24 cellular contexts compared by ENCODE assay signal in genomic region chr10:73239908-73240307, GRCh38. TPM values are rescaled to one million over a fixed set of nuclear protein-coding genes. Genes with fewer than 3 reads are reported as not detected.
DNase-seq lines count a peak whose midpoint lies in the region; ATAC-seq and TF ChIP-seq lines count a peak whose summit lies in the region.
"Had no signal": no experiment of that assay in that cellular context is flagged by ENCODE, and none has a peak within 500 bp of the region (broad histone marks: within the 10 kb centered on the region; RNA-seq: fewer than 3 reads in every experiment).

No MANE protein-coding gene starts in this region.

- H3K4me3 Mint-ChIP-seq in MCF 10A (ENCODE audit: unreplicated experiment): no peak overlapping the region
- no peak overlapping the region for H3K4me3 Mint-ChIP-seq in endodermal cell
- no peak overlapping the region for H3K4me3 Mint-ChIP-seq in type B pancreatic cell
- H3K4me3 Mint-ChIP-seq: CD14-positive monocyte; CD4-positive, alpha-beta T cell; CD8-positive, alpha-beta memory T cell; GM23338; H9; HFFc6 had no signal

- BruUV-seq in MCF 10A (replicated peaks; lab: Mats Ljungman, UMichigan): no TSS peak
- BruUV-seq in mammary epithelial cell (replicated peaks; lab: Mats Ljungman, UMichigan): no TSS peak

- H3K27ac Mint-ChIP-seq in MCF 10A (ENCODE audit: low read depth, unreplicated experiment) (peak overlapping the region; percentile 31), endodermal cell (peak overlapping the region; percentile 21), type B pancreatic cell (peak overlapping the region; percentile 70)
- H3K27ac Mint-ChIP-seq: CD14-positive monocyte; CD4-positive, alpha-beta T cell; GM23338; H9; HFFc6 had no signal

- in situ Hi-C loops in mammary epithelial cell (cut with MboI; ENCODE audit: low sequenced_read_pairs in 2 of 2): no loop called here

- DNase-seq in MCF 10A (ENCODE audit: unreplicated experiment) (no peak), mammary epithelial cell (no peak), endodermal cell (no peak), type B pancreatic cell (ENCODE audit: extremely low spot score, unreplicated experiment) (no peak), SKM-1 treated with dmso at 0.1 percent for 144 hours (lab: John Stamatoyannopoulos, UW; ENCODE audit: unreplicated experiment) (no peak)
- DNase-seq: 8988T; ACHN; AML-193; BE2C; CD4-positive, alpha-beta T cell; CD8-positive, alpha-beta memory T cell; DMS 273 treated with DMSO at 0.1 percent for 48 hours; DMS79; EL; GDM1; H9; HFFc6 had no signal

- H3K9ac ChIP-seq in mammary epithelial cell (ENCODE audit: insufficient read depth, low read length): no peak overlapping the region
- no peak overlapping the region for H3K9ac ChIP-seq in endodermal cell (ENCODE audit: extremely low read depth, low read length, poor library complexity, severe bottlenecking)
- H3K9ac ChIP-seq: BLaER1 treated with 17β-estradiol and CSF1 and Interleukin-3, amounts not matched to agents 10 nM and 100 nM had no signal

- no peaks in the 10 kb centered on the region for H3K9me3 ChIP-seq in mammary epithelial cell (replicated peaks; ENCODE audit: insufficient read depth, low read length)
- no peaks in the 10 kb centered on the region for H3K9me3 ChIP-seq in endodermal cell (ENCODE audit: control insufficient read depth, low read length)
- H3K9me3 ChIP-seq: A549; BE2C; BLaER1 treated with 17β-estradiol and CSF1 and Interleukin-3, amounts not matched to agents 10 nM and 100 nM had no signal

- CTCF ChIA-PET in MCF 10A (lab: Yijun Ruan, JAX): interaction anchor here (0.6 to 1.0 kb wide), 2 partner anchors 10 to 1464 kb away, joined by 3 to 4 read pairs; no protein-coding TSS in a partner anchor
- CTCF ChIA-PET in mammary epithelial cell (lab: Charles Lee; ENCODE audit: low non-redundant PET): no interaction called here

- no peak overlapping the region for H3K4me3 ChIP-seq in mammary epithelial cell (replicated peaks in 1 of 3; ENCODE audit: insufficient read depth in 1 of 3, low read depth in 2 of 3, low read length in 3 of 3)
- no peak overlapping the region for H3K4me3 ChIP-seq in endodermal cell (ENCODE audit: low read length)
- H3K4me3 ChIP-seq: A549; BLaER1 treated with 17β-estradiol and CSF1 and Interleukin-3, amounts not matched to agents 10 nM and 100 nM; GM12878; GM23338 had no signal

- dilution Hi-C loops in mammary epithelial cell (cut with HindIII; ENCODE audit: low sequenced_read_pairs): no loop called here

- no peaks in the 10 kb centered on the region for H3K27me3 ChIP-seq in mammary epithelial cell (ENCODE audit: insufficient read depth, low read length)
- H3K27me3 ChIP-seq in endodermal cell (ENCODE audit: control insufficient read depth, insufficient read depth, low read length, poor library complexity, severe bottlenecking): no peaks in the 10 kb centered on the region
- H3K27me3 ChIP-seq: BE2C; BLaER1 treated with 17β-estradiol and CSF1 and Interleukin-3, amounts not matched to agents 10 nM and 100 nM had no signal

- intact Hi-C loops in MCF 10A (cut with micrococcal nuclease): no loop called here
- intact Hi-C loops in mammary epithelial cell (cut with micrococcal nuclease): no loop called here

- TF ChIP-seq CTCF in MCF 10A (IDR thresholded peaks at IDR 0.05; ENCODE audit: unreplicated experiment): no peak
- TF ChIP-seq CTCF in mammary epithelial cell (conservative IDR thresholded peaks at IDR 0.05 in 1 of 2, IDR thresholded peaks at IDR 0.05 in 1 of 2; ENCODE audit: extremely low read depth in 1 of 2, insufficient read depth in 1 of 2, low read depth in 1 of 2, low read length in 2 of 2): no peak
- no peak for TF ChIP-seq CTCF in endodermal cell (conservative IDR thresholded peaks at IDR 0.05)
- TF ChIP-seq CTCF in type B pancreatic cell (conservative IDR thresholded peaks at IDR 0.05): no peak

- H3K9me3 Mint-ChIP-seq in MCF 10A (ENCODE audit: unreplicated experiment) (no peaks in the 10 kb centered on the region), endodermal cell (no peaks in the 10 kb centered on the region), type B pancreatic cell (no peaks in the 10 kb centered on the region)
- H3K9me3 Mint-ChIP-seq: CD14-positive monocyte; CD4-positive, alpha-beta T cell; CD8-positive, alpha-beta memory T cell; GM23338; H9; HFFc6 had no signal

- POLR2A ChIA-PET in MCF 10A (lab: Yijun Ruan, JAX): no interaction called here

- WGBS in mammary epithelial cell (ENCODE audit: low coverage, missing lambda C conversion rate): 72% methylated on average over 2 of the region's 2 CpGs
- 83 to 85% methylated on average over 2 of the region's 2 CpGs for WGBS in endodermal cell (ENCODE audit: insufficient coverage in 1 of 2, insufficient read length in 1 of 2), 2 experiments

- peaks cover 13% of the 10 kb centered on the region for H3K4me1 ChIP-seq in mammary epithelial cell (ENCODE audit: insufficient read depth, low read length)
- peaks cover 5% of the 10 kb centered on the region for H3K4me1 ChIP-seq in endodermal cell (ENCODE audit: control insufficient read depth, insufficient read depth, low read length)
- H3K4me1 ChIP-seq: BE2C had no signal

- H2AFZ ChIP-seq in mammary epithelial cell (ENCODE audit: low read depth, low read length): no peak overlapping the region
- H2AFZ ChIP-seq: GM23338 had no signal

- no peaks in the 10 kb centered on the region for H3K27me3 Mint-ChIP-seq in MCF 10A (ENCODE audit: insufficient read depth, unreplicated experiment)
- no peaks in the 10 kb centered on the region for H3K27me3 Mint-ChIP-seq in endodermal cell (ENCODE audit: insufficient read depth)
- no peaks in the 10 kb centered on the region for H3K27me3 Mint-ChIP-seq in type B pancreatic cell
- H3K27me3 Mint-ChIP-seq: CD4-positive, alpha-beta T cell; CD8-positive, alpha-beta memory T cell had no signal

- H3K4me2 ChIP-seq in mammary epithelial cell (ENCODE audit: insufficient read depth, low read depth, low read length): no peak overlapping the region
- H3K4me2 ChIP-seq: A549; BLaER1 treated with 17β-estradiol and CSF1 and Interleukin-3, amounts not matched to agents 10 nM and 100 nM; GM23338 had no signal

- peaks cover 33% of the 10 kb centered on the region for H3K79me2 ChIP-seq in mammary epithelial cell (ENCODE audit: insufficient read depth, low read length)

- peaks cover 9% of the 10 kb centered on the region for H3K4me1 Mint-ChIP-seq in MCF 10A (ENCODE audit: insufficient read depth, unreplicated experiment)
- H3K4me1 Mint-ChIP-seq in endodermal cell: peaks cover 5% of the 10 kb centered on the region
- peaks cover 6% of the 10 kb centered on the region for H3K4me1 Mint-ChIP-seq in type B pancreatic cell (ENCODE audit: unreplicated experiment)

- ATAC-seq in GM21825 (IDR thresholded peaks at IDR 0.05; ENCODE audit: unreplicated experiment): no peak
- ATAC-seq: A549, GM12878, GM23338, HCT116 had no signal

- H3K36me3 Mint-ChIP-seq in MCF 10A (ENCODE audit: insufficient read depth, unreplicated experiment): peaks cover 69% of the 10 kb centered on the region
- peaks cover 71% of the 10 kb centered on the region for H3K36me3 Mint-ChIP-seq in endodermal cell (ENCODE audit: low read depth)
- H3K36me3 Mint-ChIP-seq in type B pancreatic cell: peaks cover 16% of the 10 kb centered on the region

- H3K27ac ChIP-seq in mammary epithelial cell (ENCODE audit: insufficient read depth, low read depth, low read length) (no peak overlapping the region), endodermal cell (ENCODE audit: low read depth, low read length) (no peak overlapping the region)
- H3K27ac ChIP-seq: A549; BLaER1 treated with 17β-estradiol and CSF1 and Interleukin-3, amounts not matched to agents 10 nM and 100 nM had no signal

- no peaks in the 10 kb centered on the region for H4K20me1 ChIP-seq in mammary epithelial cell (ENCODE audit: insufficient read depth, low read length)

- H3K36me3 ChIP-seq in mammary epithelial cell (ENCODE audit: insufficient read depth, low read length): peaks cover 29% of the 10 kb centered on the region
- H3K36me3 ChIP-seq in endodermal cell (ENCODE audit: control insufficient read depth, insufficient read depth, low read length): peaks cover 93% of the 10 kb centered on the region

RNA-seq across cellular contexts. Expression of gene DNAJC9, which starts 7.1 kb away (rescaled TPM):
- total RNA-seq in MCF 10A (2022): 33.1 and 35.1 TPM in 2 replicates
- 10 to 100 TPM; 19.5 to 38.7 TPM for total RNA-seq in mammary epithelial cell
- polyA plus RNA-seq in mammary epithelial cell: 32.0 TPM
- polyA minus RNA-seq in mammary epithelial cell: 19.1 TPM
- 10 to 100 TPM; 33.3 to 37.1 TPM for total RNA-seq in endodermal cell
- polyA plus RNA-seq in endodermal cell (2013, experiment 1 of 2): 38.7 TPM
- 39.2 TPM for polyA plus RNA-seq in endodermal cell (2013, experiment 2 of 2)
- 28.6 and 41.8 TPM in 2 replicates for total RNA-seq in type B pancreatic cell (ENCODE audit: low replicate concordance)

RNA-seq across cellular contexts. Expression of gene MRPS16, which starts 12.5 kb away (rescaled TPM):
- total RNA-seq in MCF 10A (2022) (203 and 247 TPM in 2 replicates), mammary epithelial cell (100 to 1,000 TPM in 1 of 2 donors, 10 to 100 TPM in 1; 87.5 to 127 TPM), endodermal cell (100 to 1,000 TPM in 1 of 2 donors, 10 to 100 TPM in 1; 100.0 to 104 TPM), type B pancreatic cell (ENCODE audit: low replicate concordance) (107 and 115 TPM in 2 replicates)
- 122 TPM for polyA plus RNA-seq in mammary epithelial cell
- polyA minus RNA-seq in mammary epithelial cell: 48.4 TPM
- 96.6 TPM for polyA plus RNA-seq in endodermal cell (2013, experiment 1 of 2)
- polyA plus RNA-seq in endodermal cell (2013, experiment 2 of 2): 99.0 TPM
